24 cellular contexts compared by ENCODE assay signal in the genomic region with DNA sequence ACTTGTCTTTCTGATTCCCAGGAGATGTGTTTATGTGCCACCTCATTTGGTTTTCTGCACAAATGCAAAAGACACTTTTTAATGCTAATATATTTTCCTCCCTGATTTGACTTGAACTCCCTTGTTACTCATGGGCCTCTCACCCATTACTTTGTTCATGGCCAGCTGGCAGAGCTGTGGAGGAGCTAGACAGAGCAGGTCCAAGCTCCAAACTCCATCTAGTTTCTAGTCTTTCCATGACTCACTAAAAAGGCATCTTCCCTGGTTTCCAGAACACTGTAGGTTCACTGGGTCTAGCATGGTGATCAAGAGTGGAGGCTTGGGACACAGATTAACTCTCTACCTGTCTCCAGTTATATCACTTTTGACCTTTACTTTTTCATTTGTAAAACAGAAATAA.
"Had no signal": no experiment of that assay in that cellular context is flagged by ENCODE, and none has a peak within 500 bp of the region (broad histone marks: within the 10 kb centered on the region; RNA-seq: fewer than 3 reads in every experiment).

No MANE protein-coding gene starts in this region.

- H3K36me3 ChIP-seq: colonic mucosa, pancreas, prostate gland, spleen, transverse colon had no signal

- DNase-seq: activated B cell treated with CpG ODN at 0.5 μM for 24 hours; activated CD4-positive, alpha-beta T cell treated with anti-CD3 and anti-CD28 coated beads, Interleukin-2, amount 50 U/mL, for 1 hour; activated CD8-positive, alpha-beta memory T cell treated with anti-CD3 and anti-CD28 coated beads, Interleukin-2, amount 10 ng/mL, durations not matched to agents 7 days and 5 days; activated CD8-positive, alpha-beta T cell treated with anti-CD3 and anti-CD28 coated beads, Interleukin-2, amount 10 ng/mL, durations not matched to agents 7 days and 5 days; activated naive CD8-positive, alpha-beta T cell treated with anti-CD3 and anti-CD28 coated beads, Interleukin-2, amount 50 U/mL, for 24 hours; activated T-cell treated with anti-CD3 and anti-CD28 coated beads, Interleukin-2, amount 50 U/mL, for 48 hours; amygdala; cerebellar nuclear complex; colonic mucosa; effector CD8-positive, alpha-beta T cell; erythroblast; head of caudate nucleus; kidney glomerular epithelial cell; midbrain; naive thymus-derived CD4-positive, alpha-beta T cell; nucleus accumbens; pancreas; spleen; stimulated activated naive CD8-positive, alpha-beta T cell treated with anti-CD3 and anti-CD28 coated beads, Interleukin-15, Interleukin-2, amounts not matched to agents 100 U/mL and 50 U/mL, for 24 hours; T-helper 2 cell; testis; transverse colon had no signal

- ATAC-seq: activated CD8-positive, alpha-beta memory T cell treated with anti-CD3 and anti-CD28 coated beads, Interleukin-2, amount 10 ng/mL, durations not matched to agents 7 days and 5 days; activated CD8-positive, alpha-beta T cell treated with anti-CD3 and anti-CD28 coated beads, Interleukin-2, amount 10 ng/mL, durations not matched to agents 7 days and 5 days; activated naive CD8-positive, alpha-beta T cell treated with anti-CD3 and anti-CD28 coated beads, Interleukin-2, amount 50 U/mL, for 24 hours; naive thymus-derived CD4-positive, alpha-beta T cell; pancreas; stimulated activated naive CD8-positive, alpha-beta T cell treated with anti-CD3 and anti-CD28 coated beads, Interleukin-15, Interleukin-2, amounts not matched to agents 100 U/mL and 50 U/mL, for 24 hours had no signal

- H3K9me3 ChIP-seq: colonic mucosa, pancreas, prostate gland, testis, transverse colon had no signal

- FAIRE-seq: endometrium, pancreas had no signal

- H3K4me3 ChIP-seq: colonic mucosa, pancreas, prostate gland, spleen, testis, transverse colon had no signal

- H3K4me1 ChIP-seq: colonic mucosa, pancreas, prostate gland, spleen, testis, transverse colon had no signal

- H3K27me3 ChIP-seq: colonic mucosa, pancreas, testis, transverse colon had no signal

- H3K27ac ChIP-seq: colonic mucosa, pancreas, prostate gland, spleen, testis, transverse colon had no signal
